In the genomic region with DNA sequence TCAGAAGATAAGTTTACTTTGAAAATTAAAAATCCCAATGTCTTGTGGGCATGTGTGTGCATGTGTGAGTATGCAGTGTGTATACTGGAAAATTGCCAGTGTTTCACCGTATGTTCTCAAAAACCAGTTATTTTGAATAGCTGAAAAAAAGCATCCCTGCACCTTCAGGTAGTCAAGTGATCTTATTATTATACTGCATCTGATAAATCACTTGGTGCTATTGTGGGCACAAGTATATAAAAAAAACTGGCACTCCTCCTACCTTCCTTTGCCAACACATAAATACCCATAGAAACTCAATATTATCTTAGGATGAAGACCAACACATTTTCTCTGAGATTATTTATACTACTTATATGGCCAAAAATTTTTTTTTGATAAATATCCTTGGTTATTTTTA, we compare ENCODE assay signal across 23 cellular contexts.
"Had no signal": no experiment of that assay in that cellular context is flagged by ENCODE, and none has a peak within 500 bp of the region (broad histone marks: within the 10 kb centered on the region; RNA-seq: fewer than 3 reads in every experiment).

No MANE protein-coding gene starts in this region.

- H3K4me3 ChIP-seq: left ventricle myocardium inferior, lung, mucosa of descending colon, ovary, right atrium auricular region, right lobe of liver, smooth muscle cell, thyroid gland, transverse colon, upper lobe of left lung, vagina had no signal

- H3K4me2 ChIP-seq: smooth muscle cell had no signal

- ATAC-seq: mucosa of descending colon; naive thymus-derived CD4-positive, alpha-beta T cell; natural killer cell treated with Interleukin-12 subunit alpha and Interleukin-12 subunit beta and Interleukin-15 and Interleukin-18, amount 100 ng/mL, for 72 hours; right lobe of liver; stimulated activated memory B cell treated with anti-CD40 and anti-IgM and Interleukin-4, amounts not matched to agents 10 μg/mL and 1 μg/mL and 100 μg/mL, for 72 hours; stimulated activated naive CD8-positive, alpha-beta T cell treated with anti-CD3 and anti-CD28 coated beads, Interleukin-15, amount 100 ng/mL, for 72 hours had no signal

- H3K9me3 ChIP-seq: left ventricle myocardium inferior, mucosa of descending colon, ovary, right atrium auricular region, right lobe of liver, thyroid gland, transverse colon, upper lobe of left lung, vagina had no signal

- H3K36me3 ChIP-seq: left ventricle myocardium inferior, ovary, right atrium auricular region, right lobe of liver, thyroid gland, transverse colon, upper lobe of left lung, vagina had no signal

- H3K27me3 ChIP-seq: ovary, right atrium auricular region, right lobe of liver, thyroid gland, transverse colon, upper lobe of left lung, vagina had no signal

- H3K4me1 ChIP-seq: right atrium auricular region, right lobe of liver, thyroid gland, vagina had no signal

- DNase-seq: islet precursor cell; left ventricle myocardium inferior; midbrain; mucosa of descending colon; naive thymus-derived CD4-positive, alpha-beta T cell; ovary; right lobe of liver; stimulated activated CD4-positive, alpha-beta T cell treated with anti-CD3 and anti-CD28 coated beads, Interleukin-1b, Interleukin-23, amount 100 ng/mL, for 48 hours; stimulated activated CD4-positive, alpha-beta T cell treated with anti-CD3 and anti-CD28 coated beads, Interleukin-2, amount 100 ng/mL, for 48 hours; stimulated activated CD4-positive, alpha-beta T cell treated with anti-CD3 and anti-CD28 coated beads, Interleukin-4, amount 100 ng/mL, for 4 hours; stimulated activated CD8-positive, alpha-beta memory T cell treated with anti-CD3 and anti-CD28 coated beads, Interleukin-4, amount 100 ng/mL, for 48 hours; stimulated activated naive CD4-positive, alpha-beta T cell treated with Interleukin-2 at 50 U/mL for 16 hours; stimulated activated naive CD8-positive, alpha-beta T cell treated with anti-CD3 and anti-CD28 coated beads, Interleukin-15, amount 100 ng/mL, for 72 hours; substantia nigra; thyroid gland; transverse colon; upper lobe of left lung had no signal

- H3K27ac ChIP-seq: left ventricle myocardium inferior, ovary, right atrium auricular region, right lobe of liver, thyroid gland, transverse colon, upper lobe of left lung, vagina had no signal
